Comparison of ENCODE assay signal across 14 cellular contexts in genomic region chr16:85484337-85485295, GRCh38.
A peak's percentile ranks its signal among the peaks of the same experiment; 100 is the strongest.
DNase-seq lines count a peak whose midpoint lies in the region; ATAC-seq, FAIRE-seq and TF ChIP-seq lines count a peak whose summit lies in the region.
"Had no signal": no experiment of that assay in that cellular context is flagged by ENCODE, and none has a peak within 500 bp of the region (broad histone marks: within the 10 kb centered on the region; RNA-seq: fewer than 3 reads in every experiment).

No MANE protein-coding gene starts in this region.

- no peak for TF ChIP-seq RAD21 in HepG2 (CRISPR knock-in tag; IDR thresholded peaks at IDR 0.05)

- no peaks in the 10 kb centered on the region for H3K36me3 Mint-ChIP-seq in WTC11
- H3K36me3 Mint-ChIP-seq in activated T-helper 2 cell treated with anti-CD3 and anti-CD28 coated beads, Interferon-gamma antibody, Interleukin-2, Interleukin-4, amounts not matched to agents 10 μg/mL and 5 μg/mL and 100 μg/mL, durations not matched to agents 14 hours and 24 hours and 36 hours (ENCODE audit: low read depth): no peaks in the 10 kb centered on the region

- H3K9ac ChIP-seq in HepG2 (ENCODE audit: insufficient read depth, low read depth, low read length): no peak overlapping the region

- intact Hi-C loops in HepG2 (cut with micrococcal nuclease; ENCODE audit: unreplicated experiment) (no loop called here), right lobe of liver (cut with DNase I) (no loop called here), upper lobe of right lung (cut with DNase I) (no loop called here)
- intact Hi-C loops in activated T-helper 2 cell treated with anti-CD3 and anti-CD28 coated beads, Interferon-gamma antibody, Interleukin-2, Interleukin-4, amounts not matched to agents 10 μg/mL and 5 μg/mL and 100 μg/mL, durations not matched to agents 14 hours and 24 hours and 36 hours (cut with micrococcal nuclease): no loop called here

- H2AFZ ChIP-seq in HepG2 (ENCODE audit: low read length): no peak overlapping the region

- DNase-seq in HepG2 (ENCODE audit: low spot score) (no peak), right lobe of liver (no peak), NCI-H2171 treated with DMSO at 0.1 percent for 48 hours (lab: John Stamatoyannopoulos, UW) (peak; percentile 90), WTC11 (ENCODE audit: low spot score) (no peak), upper lobe of right lung (peak; percentile 94), NCI-H226 (no peak)
- DNase-seq in activated T-helper 2 cell treated with anti-CD3 and anti-CD28 coated beads, Interferon-gamma antibody, Interleukin-2, Interleukin-4, amounts not matched to agents 10 μg/mL and 5 μg/mL and 100 μg/mL, durations not matched to agents 14 hours and 24 hours and 36 hours (ENCODE audit: low spot score): no peak
- DNase-seq: activated naive CD4-positive, alpha-beta T cell treated with anti-CD3 and anti-CD28 coated beads for 36 hours; DND-41; IMR-90; kidney; stimulated activated CD4-positive, alpha-beta T cell treated with anti-CD3 and anti-CD28 coated beads, Interleukin-1b, Interleukin-23, amount 100 ng/mL, for 48 hours had no signal

- in situ Hi-C loops in HepG2 (cut with HindIII; ENCODE audit: extremely low pct_ligation_motif_present, low pct_unique_long_range_greater_than_20kb): no loop called here

- no peak for FAIRE-seq in HepG2 (lab: Jason Lieb, UNC)
- FAIRE-seq: kidney had no signal

- no peak overlapping the region for H3K4me3 ChIP-seq in HepG2 (replicated peaks in 1 of 3; ENCODE audit: insufficient read depth in 1 of 3, low read depth in 2 of 3, low read length in 3 of 3)
- H3K4me3 ChIP-seq in right lobe of liver: no peak overlapping the region
- H3K4me3 ChIP-seq in upper lobe of right lung: no peak overlapping the region
- H3K4me3 ChIP-seq: prostate gland had no signal

- H3K79me2 ChIP-seq in HepG2 (ENCODE audit: insufficient read depth, low read length): no peaks in the 10 kb centered on the region

- H3K4me1 ChIP-seq in HepG2 (ENCODE audit: insufficient read depth, low read length) (no peaks in the 10 kb centered on the region), right lobe of liver (no peaks in the 10 kb centered on the region), upper lobe of right lung (no peaks in the 10 kb centered on the region)
- H3K4me1 ChIP-seq: prostate gland had no signal

- no peak overlapping the region for H3K27ac ChIP-seq in HepG2 (ENCODE audit: extremely low read length, insufficient read depth, low read length)
- H3K27ac ChIP-seq in right lobe of liver: no peak overlapping the region
- H3K27ac ChIP-seq in upper lobe of right lung: peak overlapping the region; percentile 42
- H3K27ac ChIP-seq: prostate gland had no signal

- no TSS peak for BruUV-seq in HepG2 (replicated peaks; lab: Mats Ljungman, UMichigan)

- H3K27me3 ChIP-seq in HepG2 (ENCODE audit: control insufficient read depth in 1 of 2, insufficient read depth in 2 of 2, low read length in 2 of 2) (peaks cover 0 to 5% of the 10 kb centered on the region in 2 experiments; a peak in 3 of 5 replicates), right lobe of liver (no peaks in the 10 kb centered on the region), upper lobe of right lung (no peaks in the 10 kb centered on the region)

- H3K4me3 Mint-ChIP-seq in WTC11: no peak overlapping the region
- H3K4me3 Mint-ChIP-seq in activated T-helper 2 cell treated with anti-CD3 and anti-CD28 coated beads, Interferon-gamma antibody, Interleukin-2, Interleukin-4, amounts not matched to agents 10 μg/mL and 5 μg/mL and 100 μg/mL, durations not matched to agents 14 hours and 24 hours and 36 hours (ENCODE audit: low read depth): no peak overlapping the region
- H3K4me3 Mint-ChIP-seq: activated naive CD4-positive, alpha-beta T cell treated with anti-CD3 and anti-CD28 coated beads for 36 hours had no signal

- H3K9me3 Mint-ChIP-seq in WTC11: no peaks in the 10 kb centered on the region
- H3K9me3 Mint-ChIP-seq in activated T-helper 2 cell treated with anti-CD3 and anti-CD28 coated beads, Interferon-gamma antibody, Interleukin-2, Interleukin-4, amounts not matched to agents 10 μg/mL and 5 μg/mL and 100 μg/mL, durations not matched to agents 14 hours and 24 hours and 36 hours: no peaks in the 10 kb centered on the region
- H3K9me3 Mint-ChIP-seq: activated naive CD4-positive, alpha-beta T cell treated with anti-CD3 and anti-CD28 coated beads for 36 hours had no signal

- CTCF ChIA-PET in HepG2 (lab: Yijun Ruan, JAX; ENCODE audit: low intra/inter-chr PET ratio, low total read pairs): no interaction called here
- CTCF ChIA-PET in WTC11 (lab: Charles Lee): interaction anchor here (0.7 to 1.2 kb wide), 3 partner anchors 94 to 148 kb away, joined by 3 to 5 read pairs (median 4); no protein-coding TSS in a partner anchor

- 0 out of 2 replicates have a peak, but pooled peaks cover 8% of the 10 kb centered on the region for H3K4me1 Mint-ChIP-seq in WTC11
- no peaks in the 10 kb centered on the region for H3K4me1 Mint-ChIP-seq in activated T-helper 2 cell treated with anti-CD3 and anti-CD28 coated beads, Interferon-gamma antibody, Interleukin-2, Interleukin-4, amounts not matched to agents 10 μg/mL and 5 μg/mL and 100 μg/mL, durations not matched to agents 14 hours and 24 hours and 36 hours (ENCODE audit: low read depth)

- peak overlapping the region; percentile 19; the same call in 1 of the 2 replicates for H3K27ac Mint-ChIP-seq in WTC11
- H3K27ac Mint-ChIP-seq in activated T-helper 2 cell treated with anti-CD3 and anti-CD28 coated beads, Interferon-gamma antibody, Interleukin-2, Interleukin-4, amounts not matched to agents 10 μg/mL and 5 μg/mL and 100 μg/mL, durations not matched to agents 14 hours and 24 hours and 36 hours: no peak overlapping the region
- H3K27ac Mint-ChIP-seq: activated naive CD4-positive, alpha-beta T cell treated with anti-CD3 and anti-CD28 coated beads for 36 hours had no signal

- TF ChIP-seq EP300 in HepG2 (IDR thresholded peaks at IDR 0.05; ENCODE audit: low read depth in 2 of 2, low read length in 2 of 2) (no peak), HepG2 (CRISPR knock-in tag; IDR thresholded peaks at IDR 0.05; ENCODE audit: borderline replicate concordance) (no peak)

- H3K27me3 Mint-ChIP-seq in WTC11 (ENCODE audit: low read depth): no peaks in the 10 kb centered on the region
- H3K27me3 Mint-ChIP-seq in activated T-helper 2 cell treated with anti-CD3 and anti-CD28 coated beads, Interferon-gamma antibody, Interleukin-2, Interleukin-4, amounts not matched to agents 10 μg/mL and 5 μg/mL and 100 μg/mL, durations not matched to agents 14 hours and 24 hours and 36 hours (ENCODE audit: low read depth): peaks cover 1% of the 10 kb centered on the region

- no peak overlapping the region for H3K4me2 ChIP-seq in HepG2 (ENCODE audit: low read depth, low read length)

- 83% methylated on average over 29 of the region's 29 CpGs for WGBS in HepG2 (ENCODE audit: low lambda C conversion rate)
- 78% methylated on average over 9 of the region's 29 CpGs for WGBS in right lobe of liver (ENCODE audit: insufficient coverage, low coverage, low lambda C conversion rate, missing lambda C conversion rate)

- no peaks in the 10 kb centered on the region for H4K20me1 ChIP-seq in HepG2 (ENCODE audit: insufficient read depth, low read length)

- POLR2A ChIA-PET in HepG2 (lab: Yijun Ruan, JAX): no interaction called here
- POLR2A ChIA-PET in WTC11 (lab: Charles Lee): no interaction called here

- no peaks in the 10 kb centered on the region for H3K36me3 ChIP-seq in HepG2 (replicated peaks in 1 of 2; ENCODE audit: control insufficient read depth in 1 of 2, insufficient read depth in 2 of 2, low read length in 2 of 2)
- no peaks in the 10 kb centered on the region for H3K36me3 ChIP-seq in right lobe of liver
- H3K36me3 ChIP-seq in upper lobe of right lung: no peaks in the 10 kb centered on the region
- H3K36me3 ChIP-seq: prostate gland had no signal

- TF ChIP-seq POLR2A in HepG2 (IDR thresholded peaks at IDR 0.05; ENCODE audit: insufficient read depth in 1 of 2, low read depth in 2 of 2, low read length in 2 of 2): no peak
- TF ChIP-seq POLR2A in right lobe of liver (IDR thresholded peaks at IDR 0.05): no peak

- no peaks in the 10 kb centered on the region for H3K9me3 ChIP-seq in HepG2 (ENCODE audit: low read length)
- H3K9me3 ChIP-seq in right lobe of liver: no peaks in the 10 kb centered on the region
- no peaks in the 10 kb centered on the region for H3K9me3 ChIP-seq in upper lobe of right lung
- H3K9me3 ChIP-seq: prostate gland had no signal

- no peak for ATAC-seq in HepG2
- ATAC-seq in right lobe of liver: no peak
- ATAC-seq in WTC11: no peak
- peak; percentile 87 for ATAC-seq in upper lobe of right lung
- no peak for ATAC-seq in GM21619 (IDR thresholded peaks at IDR 0.05; ENCODE audit: unreplicated experiment)

- TF ChIP-seq CTCF in HepG2 (CRISPR knock-in tag; IDR thresholded peaks at IDR 0.05): no peak
- TF ChIP-seq CTCF in right lobe of liver (IDR thresholded peaks at IDR 0.05): no peak
- no peak for TF ChIP-seq CTCF in WTC11 (IDR thresholded peaks at IDR 0.05)
- no peak for TF ChIP-seq CTCF in upper lobe of right lung (IDR thresholded peaks at IDR 0.05)

TF ChIP-seq in HepG2, 621 proteins besides CTCF, POLR2A, EP300 and RAD21:
- TF ChIP-seq ZNF567 (CRISPR knock-in tag; IDR thresholded peaks at IDR 0.05; ENCODE audit: borderline replicate concordance) (no peak), SALL2 (CRISPR knock-in tag; IDR thresholded peaks at IDR 0.05) (no peak), YEATS4 (CRISPR knock-in tag; IDR thresholded peaks at IDR 0.05; ENCODE audit: borderline replicate concordance) (no peak), ZNF768 (CRISPR knock-in tag; IDR thresholded peaks at IDR 0.05) (peak; percentile 54; the same call in 1 of the 2 replicates)
TF ChIP-seq in HepG2: peak in this region for 1.

TF ChIP-seq in WTC11, 78 proteins besides CTCF, POLR2A, EP300 and RAD21 (continues in another document):
- TF ChIP-seq E2F4 (CRISPR knock-in tag; IDR thresholded peaks at IDR 0.05; ENCODE audit: borderline replicate concordance, low read depth) (no peak), CDX4 (CRISPR knock-in tag; IDR thresholded peaks at IDR 0.05; ENCODE audit: borderline replicate concordance) (no peak), ZBTB21 (CRISPR knock-in tag; IDR thresholded peaks at IDR 0.05; ENCODE audit: borderline replicate concordance) (no peak)

Comparison
In these comparisons a context has a peak if more than half of its experiments do, and no peak if none do; other contexts are left out.
1. DNase-seq: peak in NCI-H2171 treated with DMSO at 0.1 percent for 48 hours (single experiment) and upper lobe of right lung (single experiment); none in HepG2 (single experiment), right lobe of liver (0 of 3), WTC11 (single experiment), NCI-H226 (single experiment) and activated T-helper 2 cell treated with anti-CD3 and anti-CD28 coated beads, Interferon-gamma antibody, Interleukin-2, Interleukin-4, amounts not matched to agents 10 μg/mL and 5 μg/mL and 100 μg/mL, durations not matched to agents 14 hours and 24 hours and 36 hours (single experiment).